23 cellular contexts compared by ENCODE assay signal in the genomic region with DNA sequence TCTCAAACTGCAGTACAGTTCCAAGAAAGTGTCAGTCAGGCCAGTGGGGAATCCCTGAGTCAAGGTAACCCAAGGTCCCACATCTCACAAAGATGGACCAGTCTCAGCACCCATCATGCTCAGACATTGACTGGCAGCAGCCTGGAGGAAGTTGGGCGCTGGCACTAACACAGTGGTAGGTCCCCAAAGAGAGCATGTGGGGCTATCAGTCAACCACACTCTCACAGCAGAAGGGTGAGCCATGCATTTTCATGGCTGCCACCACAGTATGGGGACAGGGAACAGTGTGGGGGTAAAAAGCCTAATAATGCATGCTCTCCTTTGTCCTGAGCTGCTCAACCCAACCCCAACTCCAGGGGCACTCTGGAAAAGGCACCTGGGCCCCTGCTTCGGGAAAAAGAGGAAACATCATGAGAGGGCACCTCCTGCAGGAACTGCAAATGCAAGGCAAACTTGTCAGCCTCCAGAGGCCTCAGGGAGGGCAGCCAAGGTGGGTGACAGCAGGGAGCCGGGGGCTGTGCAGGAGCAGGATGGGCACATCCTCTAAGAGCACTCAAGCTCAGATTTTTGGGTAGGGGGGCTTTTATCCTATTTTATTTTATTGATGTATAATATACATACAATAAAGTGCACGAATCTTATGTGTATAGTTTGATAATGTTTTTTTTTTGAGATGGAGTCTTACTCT.
"Had no signal": no experiment of that assay in that cellular context is flagged by ENCODE, and none has a peak within 500 bp of the region (broad histone marks: within the 10 kb centered on the region; RNA-seq: fewer than 3 reads in every experiment).

No MANE protein-coding gene starts in this region.

- H3K4me3 Mint-ChIP-seq: activated CD4-positive, alpha-beta memory T cell treated with anti-CD3 and anti-CD28 coated beads for 36 hours; activated CD4-positive, alpha-beta T cell treated with anti-CD3 and anti-CD28 coated beads, Interleukin-2, amount 10 ng/mL, durations not matched to agents 24 days and 14 days; activated naive CD8-positive, alpha-beta T cell; activated T-cell treated with anti-CD3 and anti-CD28 coated beads, Interleukin-2, amount 50 U/mL, for 4 hours; brain; naive B cell had no signal

- H3K9me3 Mint-ChIP-seq: activated CD4-positive, alpha-beta memory T cell treated with anti-CD3 and anti-CD28 coated beads for 36 hours; activated CD4-positive, alpha-beta T cell treated with anti-CD3 and anti-CD28 coated beads, Interleukin-2, amount 10 ng/mL, durations not matched to agents 24 days and 14 days; stimulated activated naive B cell treated with anti-CD40 and anti-IgM and Interleukin-4, amounts not matched to agents 10 μg/mL and 1 μg/mL and 100 μg/mL, for 72 hours had no signal

- H3K27me3 Mint-ChIP-seq: activated CD4-positive, alpha-beta memory T cell treated with anti-CD3 and anti-CD28 coated beads for 36 hours; activated naive CD8-positive, alpha-beta T cell had no signal

- ATAC-seq: activated T-cell treated with anti-CD3 and anti-CD28 coated beads, Interleukin-2, amount 50 U/mL, for 4 hours; gastroesophageal sphincter; pancreas; psoas muscle; stimulated activated naive B cell treated with anti-CD40 and anti-IgM and Interleukin-4, amounts not matched to agents 10 μg/mL and 1 μg/mL and 100 μg/mL, for 72 hours had no signal

- H3K4me1 Mint-ChIP-seq: naive B cell; stimulated activated naive B cell treated with anti-CD40 and anti-IgM and Interleukin-4, amounts not matched to agents 10 μg/mL and 1 μg/mL and 100 μg/mL, for 72 hours had no signal

- H3K27ac Mint-ChIP-seq: activated CD4-positive, alpha-beta memory T cell treated with anti-CD3 and anti-CD28 coated beads for 36 hours; activated CD4-positive, alpha-beta T cell treated with anti-CD3 and anti-CD28 coated beads, Interleukin-2, amount 10 ng/mL, durations not matched to agents 24 days and 14 days; activated naive CD8-positive, alpha-beta T cell; activated T-helper 2 cell treated with anti-CD3 and anti-CD28 coated beads, Interferon-gamma antibody, Interleukin-2, Interleukin-4, amounts not matched to agents 10 μg/mL and 5 μg/mL and 100 μg/mL, durations not matched to agents 14 hours and 24 hours and 36 hours; brain; stimulated activated naive B cell treated with anti-CD40 and anti-IgM and Interleukin-4, amounts not matched to agents 10 μg/mL and 1 μg/mL and 100 μg/mL, for 72 hours had no signal

- H3K36me3 Mint-ChIP-seq: brain; naive B cell; stimulated activated naive B cell treated with anti-CD40 and anti-IgM and Interleukin-4, amounts not matched to agents 10 μg/mL and 1 μg/mL and 100 μg/mL, for 72 hours had no signal

- DNase-seq: activated CD4-positive, alpha-beta memory T cell treated with anti-CD3 and anti-CD28 coated beads for 36 hours; activated CD4-positive, alpha-beta T cell treated with anti-CD3 and anti-CD28 coated beads, Interleukin-2, amount 10 ng/mL, durations not matched to agents 24 days and 14 days; activated CD4-positive, CD25-positive, alpha-beta regulatory T cell treated with anti-CD3 and anti-CD28 coated beads, Interleukin-2, amount 50 U/mL, for 72 hours; activated CD8-positive, alpha-beta memory T cell treated with anti-CD3 and anti-CD28 coated beads, Interleukin-2, amount 50 U/mL, for 4 hours; activated naive CD4-positive, alpha-beta T cell treated with Interleukin-2 at 50 U/mL for 16 hours; activated T-cell treated with anti-CD3 and anti-CD28 coated beads, Interleukin-2, amount 50 U/mL, for 4 hours; dorsolateral prefrontal cortex; islet precursor cell; left ventricle myocardium inferior; naive B cell; nucleus accumbens; psoas muscle; stimulated activated CD4-positive, alpha-beta T cell treated with anti-CD3 and anti-CD28 coated beads, Interleukin-1b, Interleukin-23, amount 100 ng/mL, for 48 hours; stimulated activated CD4-positive, alpha-beta T cell treated with anti-CD3 and anti-CD28 coated beads, Interleukin-4, amount 100 ng/mL, for 4 hours; stimulated activated CD8-positive, alpha-beta memory T cell treated with anti-CD3 and anti-CD28 coated beads, Interleukin-4, amount 100 ng/mL, for 48 hours; stimulated activated naive B cell treated with anti-CD40 and anti-IgM and Interleukin-4, amounts not matched to agents 10 μg/mL and 1 μg/mL and 100 μg/mL, for 72 hours; SW 1271; T-helper 2 cell had no signal
